Comparison of ENCODE assay signal across 30 cellular contexts in the genomic region with DNA sequence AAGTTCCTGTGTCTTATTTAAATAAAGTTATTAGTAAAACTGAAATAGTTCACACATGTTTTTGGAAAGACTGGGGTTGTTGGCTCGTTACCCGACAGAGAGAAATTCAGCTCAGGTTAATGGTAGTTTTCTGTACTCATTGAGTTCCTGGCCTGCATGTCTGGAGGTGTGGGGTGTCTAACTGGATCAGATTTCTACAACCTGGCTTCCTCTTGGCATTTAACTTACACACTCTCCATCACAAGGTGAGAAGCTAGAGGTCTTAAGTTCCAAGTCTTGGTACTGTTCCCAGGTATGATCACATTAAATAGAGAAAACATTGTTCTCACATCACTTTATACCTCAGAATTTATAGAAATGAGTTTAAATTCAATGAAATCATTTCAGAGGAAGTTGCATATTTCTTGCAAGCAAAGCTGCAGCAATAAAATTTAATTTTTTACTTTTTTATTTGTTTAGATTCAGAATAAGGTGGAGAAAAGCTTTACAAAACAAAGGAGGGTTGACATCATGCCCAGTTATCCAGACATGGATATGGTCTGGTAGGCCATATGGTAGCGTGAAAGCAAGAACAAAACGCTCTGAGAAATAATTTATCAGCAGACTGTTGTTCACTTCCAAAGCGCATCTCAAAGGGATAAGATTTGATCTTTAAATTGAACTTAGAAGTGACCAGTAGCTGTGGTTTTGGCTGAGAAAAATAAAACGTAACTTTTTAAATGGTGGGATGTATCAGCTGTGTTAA.
"Had no signal": no experiment of that assay in that cellular context is flagged by ENCODE, and none has a peak within 500 bp of the region (broad histone marks: within the 10 kb centered on the region; RNA-seq: fewer than 3 reads in every experiment).

No MANE protein-coding gene starts in this region.

- H3K27me3 ChIP-seq: pancreas, stomach, testis, thyroid gland, transverse colon, upper lobe of left lung, vagina had no signal

- H3K4me1 Mint-ChIP-seq: nephron had no signal

- H3K4me1 ChIP-seq: left ventricle myocardium inferior, pancreas, prostate gland, testis, transverse colon, upper lobe of left lung, vagina had no signal

- H3K9me3 Mint-ChIP-seq: immature natural killer cell; neural crest cell; stimulated activated naive B cell treated with anti-CD40 and anti-IgM and Interleukin-4, amounts not matched to agents 10 μg/mL and 1 μg/mL and 100 μg/mL, for 72 hours had no signal

- H3K36me3 ChIP-seq: pancreas, prostate gland, transverse colon had no signal

- ATAC-seq: mucosa of descending colon; naive thymus-derived CD4-positive, alpha-beta T cell; pancreas; right cardiac atrium; sciatic nerve; stimulated activated naive B cell treated with anti-CD40 and anti-IgM and Interleukin-4, amounts not matched to agents 10 μg/mL and 1 μg/mL and 100 μg/mL, for 72 hours; stimulated activated naive CD8-positive, alpha-beta T cell treated with anti-CD3 and anti-CD28 coated beads, Interleukin-15, Interleukin-2, amounts not matched to agents 100 U/mL and 50 U/mL, for 24 hours had no signal

- H3K9me3 ChIP-seq: left ventricle myocardium inferior, mucosa of descending colon, pancreas, prostate gland, stomach, testis, thyroid gland, transverse colon, upper lobe of left lung, vagina had no signal

- H3K27me3 Mint-ChIP-seq: naive thymus-derived CD4-positive, alpha-beta T cell; stimulated activated naive B cell treated with anti-CD40 and anti-IgM and Interleukin-4, amounts not matched to agents 10 μg/mL and 1 μg/mL and 100 μg/mL, for 72 hours had no signal

- H3K4me3 ChIP-seq: left ventricle myocardium inferior, lung, mucosa of descending colon, pancreas, prostate gland, skin epidermis, stomach, testis, thyroid gland, transverse colon, upper lobe of left lung, vagina had no signal

- DNase-seq: hypothalamus; immature natural killer cell; kidney; left ventricle myocardium inferior; midbrain; mucosa of descending colon; naive thymus-derived CD4-positive, alpha-beta T cell; nucleus accumbens; pancreas; posterior cingulate gyrus; retina; right cardiac atrium; stimulated activated CD4-positive, alpha-beta T cell treated with anti-CD3 and anti-CD28 coated beads, Interleukin-12 subunit alpha, Interleukin-12 subunit beta, amount 100 ng/mL, for 4 hours; stimulated activated CD4-positive, alpha-beta T cell treated with anti-CD3 and anti-CD28 coated beads, Interleukin-15, amount 100 ng/mL, for 24 hours; stimulated activated CD4-positive, alpha-beta T cell treated with anti-CD3 and anti-CD28 coated beads, Interleukin-2, amount 100 ng/mL, for 24 hours; stimulated activated CD4-positive, alpha-beta T cell treated with anti-CD3 and anti-CD28 coated beads, Interleukin-4, amount 100 ng/mL, for 1 hour; stimulated activated naive B cell treated with anti-CD40 and anti-IgM and Interleukin-4, amounts not matched to agents 10 μg/mL and 1 μg/mL and 100 μg/mL, for 72 hours; stimulated activated naive CD8-positive, alpha-beta T cell treated with anti-CD3 and anti-CD28 coated beads, Interleukin-15, Interleukin-2, amounts not matched to agents 100 U/mL and 50 U/mL, for 24 hours; stomach; testis; thyroid gland; transverse colon; upper lobe of left lung had no signal

- H3K4me3 Mint-ChIP-seq: immature natural killer cell; naive thymus-derived CD4-positive, alpha-beta T cell; nephron; neural crest cell; stimulated activated naive B cell treated with anti-CD40 and anti-IgM and Interleukin-4, amounts not matched to agents 10 μg/mL and 1 μg/mL and 100 μg/mL, for 72 hours had no signal

- H3K27ac Mint-ChIP-seq: nephron; stimulated activated naive B cell treated with anti-CD40 and anti-IgM and Interleukin-4, amounts not matched to agents 10 μg/mL and 1 μg/mL and 100 μg/mL, for 72 hours had no signal

- H3K27ac ChIP-seq: left ventricle myocardium inferior, pancreas, prostate gland, skin epidermis, stomach, testis, thyroid gland, transverse colon, upper lobe of left lung, vagina had no signal
